24 cellular contexts compared by ENCODE assay signal in the genomic region with DNA sequence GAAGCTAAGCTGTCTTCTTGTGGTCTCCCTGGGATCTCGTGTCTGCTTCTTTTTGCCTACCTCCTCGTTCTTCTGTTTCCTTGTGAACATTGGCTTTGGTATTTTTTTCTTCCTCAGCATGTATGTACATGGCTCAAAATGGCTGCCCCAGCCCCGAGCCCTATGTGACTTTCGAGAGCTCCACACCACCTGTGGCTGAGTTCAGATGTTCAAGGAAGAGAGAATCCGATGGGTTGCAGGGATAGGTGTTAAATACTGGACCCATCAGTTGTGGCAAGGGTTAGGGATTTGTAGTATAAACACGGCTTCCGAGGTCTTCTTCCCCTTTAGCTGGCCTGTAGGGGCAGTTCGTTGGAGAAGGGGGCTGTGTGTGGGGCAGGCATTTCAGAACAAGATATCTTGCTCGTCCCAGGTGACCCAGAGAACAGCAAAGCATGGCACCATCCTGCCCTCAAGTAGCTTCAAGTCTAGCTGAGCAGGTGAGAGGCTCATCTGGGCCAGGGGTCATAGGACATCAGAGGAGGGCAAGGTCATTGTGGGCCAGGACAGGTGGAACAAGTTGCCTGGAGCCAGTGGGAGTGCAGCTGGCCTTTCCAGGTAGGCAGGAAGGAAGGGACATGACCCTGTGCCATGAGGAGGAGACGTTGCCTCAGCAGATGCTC. TPM values are rescaled to one million over a fixed set of nuclear protein-coding genes. Genes with fewer than 3 reads are reported as not detected.
A peak's percentile ranks its signal among the peaks of the same experiment; 100 is the strongest.
DNase-seq lines count a peak whose midpoint lies in the region; ATAC-seq and TF ChIP-seq lines count a peak whose summit lies in the region.
"Had no signal": no experiment of that assay in that cellular context is flagged by ENCODE, and none has a peak within 500 bp of the region (broad histone marks: within the 10 kb centered on the region; RNA-seq: fewer than 3 reads in every experiment).

No MANE protein-coding gene starts in this region.

- peak overlapping the region; percentile 12 for H3K4me3 Mint-ChIP-seq in activated T-cell treated with anti-CD3 and anti-CD28 coated beads, Interleukin-2, amount 50 U/mL, for 4 hours
- H3K4me3 Mint-ChIP-seq in immature natural killer cell: peak overlapping the region in 3 of 5 donors; percentile 29 to 48 (median 31)
- H3K4me3 Mint-ChIP-seq in type B pancreatic cell: no peak overlapping the region

- TF ChIP-seq CTCF in WERI-Rb-1 (IDR thresholded peaks at IDR 0.05; ENCODE audit: low read depth, low read length): no peak
- no peak for TF ChIP-seq CTCF in type B pancreatic cell (conservative IDR thresholded peaks at IDR 0.05)

- H3K36me3 ChIP-seq in WERI-Rb-1: no peaks in the 10 kb centered on the region
- no peaks in the 10 kb centered on the region for H3K36me3 ChIP-seq in effector memory CD4-positive, alpha-beta T cell (ENCODE audit: control insufficient read depth, insufficient read depth, low read length)
- H3K36me3 ChIP-seq: SJSA1 had no signal

- no peak overlapping the region for H3K4me3 ChIP-seq in WERI-Rb-1 (ENCODE audit: low read depth, low read length)
- no peak overlapping the region for H3K4me3 ChIP-seq in effector memory CD4-positive, alpha-beta T cell (ENCODE audit: insufficient read depth, low read depth, low read length, poor library complexity, severe bottlenecking)
- H3K4me3 ChIP-seq: SJSA1 had no signal

- peaks cover 3% of the 10 kb centered on the region for H3K9me3 ChIP-seq in WERI-Rb-1 (ENCODE audit: severe bottlenecking)
- H3K9me3 ChIP-seq in effector memory CD4-positive, alpha-beta T cell (ENCODE audit: control insufficient read depth, low read length): no peaks in the 10 kb centered on the region
- H3K9me3 ChIP-seq: SJSA1 had no signal

- peaks cover 10% of the 10 kb centered on the region for H3K9me3 Mint-ChIP-seq in activated T-cell treated with anti-CD3 and anti-CD28 coated beads, Interleukin-2, amount 50 U/mL, for 4 hours
- H3K9me3 Mint-ChIP-seq in immature natural killer cell (no peaks in the 10 kb centered on the region), type B pancreatic cell (peaks cover 11% of the 10 kb centered on the region)

- peaks cover 10% of the 10 kb centered on the region for H3K27me3 Mint-ChIP-seq in activated T-cell treated with anti-CD3 and anti-CD28 coated beads, Interleukin-2, amount 50 U/mL, for 4 hours (ENCODE audit: low read depth)
- H3K27me3 Mint-ChIP-seq in immature natural killer cell (ENCODE audit: low read depth in 3 of 3) (peaks cover 0 to 7% (median 3%) of the 10 kb centered on the region in 3 donors), type B pancreatic cell (peaks cover 10% of the 10 kb centered on the region)

- DNase-seq in activated T-cell treated with anti-CD3 and anti-CD28 coated beads, Interleukin-2, amount 50 U/mL, for 4 hours: no peak
- no peak for DNase-seq in activated T-cell treated with anti-CD3 and anti-CD28 coated beads, Interleukin-2, amount 50 U/mL, for 1 hour
- DNase-seq in WERI-Rb-1 (no peak), immature natural killer cell (no peak), type B pancreatic cell (ENCODE audit: extremely low spot score, unreplicated experiment) (peak; percentile 52), DMS114 treated with DMSO at 0.1 percent for 48 hours (lab: John Stamatoyannopoulos, UW; ENCODE audit: unreplicated experiment) (no peak)
- no peak for DNase-seq in effector memory CD4-positive, alpha-beta T cell
- no peak for DNase-seq in stimulated activated CD4-positive, alpha-beta T cell treated with anti-CD3 and anti-CD28 coated beads, Interleukin-1b, Interleukin-23, amount 100 ng/mL, for 48 hours
- DNase-seq: DMS79; EL; GDM1; Kasumi-1; MV-4-11; NCI-H1105; NCI-H146; NCI-H446; NCI-H524 treated with DMSO at 0.1 percent for 48 hours; NK-92 treated with Interleukin-12 subunit alpha and Interleukin-12 subunit beta, amount 100 ng/mL, for 24 hours; Right ventricle myocardium superior; RPMI8226 had no signal

- H3K27ac Mint-ChIP-seq in immature natural killer cell (no peak overlapping the region), type B pancreatic cell (no peak overlapping the region)

- H3K4me1 ChIP-seq in effector memory CD4-positive, alpha-beta T cell (ENCODE audit: control insufficient read depth, insufficient read depth, low read length, poor library complexity, severe bottlenecking): peaks cover 4% of the 10 kb centered on the region

- no peaks in the 10 kb centered on the region for H3K27me3 ChIP-seq in WERI-Rb-1 (ENCODE audit: insufficient read depth, low read depth, severe bottlenecking)
- H3K27me3 ChIP-seq in effector memory CD4-positive, alpha-beta T cell (replicated peaks; ENCODE audit: control insufficient read depth, insufficient read depth, low read length, poor library complexity, severe bottlenecking): no peaks in the 10 kb centered on the region
- H3K27me3 ChIP-seq: SJSA1 had no signal

- H3K4me1 Mint-ChIP-seq in activated T-cell treated with anti-CD3 and anti-CD28 coated beads, Interleukin-2, amount 50 U/mL, for 4 hours (ENCODE audit: low read depth): peaks cover 4% of the 10 kb centered on the region
- peaks cover 7% of the 10 kb centered on the region in 2 donors for H3K4me1 Mint-ChIP-seq in immature natural killer cell
- peaks cover 5% of the 10 kb centered on the region for H3K4me1 Mint-ChIP-seq in type B pancreatic cell (ENCODE audit: unreplicated experiment)

- ATAC-seq in activated T-cell treated with anti-CD3 and anti-CD28 coated beads, Interleukin-2, amount 50 U/mL, for 4 hours: no peak
- ATAC-seq: HCT116 had no signal

- H3K27ac ChIP-seq in WERI-Rb-1: peak overlapping the region; percentile 89
- no peak overlapping the region for H3K27ac ChIP-seq in effector memory CD4-positive, alpha-beta T cell (ENCODE audit: insufficient read depth, low read length, poor library complexity, severe bottlenecking)
- H3K27ac ChIP-seq: 22Rv1, HL-60, SJSA1 had no signal

- H3K36me3 Mint-ChIP-seq in activated T-cell treated with anti-CD3 and anti-CD28 coated beads, Interleukin-2, amount 50 U/mL, for 4 hours (ENCODE audit: insufficient read depth): no peaks in the 10 kb centered on the region
- no peaks in the 10 kb centered on the region for H3K36me3 Mint-ChIP-seq in immature natural killer cell
- H3K36me3 Mint-ChIP-seq in type B pancreatic cell: no peaks in the 10 kb centered on the region

RNA-seq across cellular contexts. Expression of gene COMTD1, which starts 57.2 kb away (rescaled TPM):
- 10 to 100 TPM; 30.0 to 35.1 (median 30.4) TPM for total RNA-seq in activated T-cell treated with anti-CD3 and anti-CD28 coated beads, Interleukin-2, amount 50 U/mL, for 4 hours
- 10 to 100 TPM; 27.5 to 47.5 (median 42.8) TPM for polyA plus RNA-seq in immature natural killer cell
- total RNA-seq in type B pancreatic cell (ENCODE audit: low replicate concordance): 40.4 and 62.6 TPM in 2 replicates
